In the genomic region with DNA sequence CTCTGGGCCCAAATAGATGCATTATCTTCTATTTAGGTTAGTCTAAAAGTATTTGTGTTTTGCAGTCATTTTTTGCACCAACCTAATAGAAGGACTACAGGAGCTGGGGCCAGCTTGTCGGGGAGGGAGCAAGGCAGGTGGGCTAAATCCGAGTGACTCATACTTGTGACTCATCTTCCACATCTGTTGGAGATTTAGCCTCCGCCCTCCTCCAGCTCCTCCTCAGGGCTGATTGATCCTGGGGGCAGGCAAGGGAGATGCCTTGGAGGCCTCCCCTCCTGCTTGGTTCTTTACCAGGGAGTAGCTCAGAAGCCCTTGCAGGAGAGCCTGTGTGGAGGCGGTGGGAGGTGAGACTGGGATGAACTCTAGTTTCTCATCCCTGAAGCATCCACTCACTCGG, we compare ENCODE assay signal across 10 cellular contexts. TPM values are rescaled to one million over a fixed set of nuclear protein-coding genes. Genes with fewer than 3 reads are reported as not detected.
A peak's percentile ranks its signal among the peaks of the same experiment; 100 is the strongest.
DNase-seq lines count a peak whose midpoint lies in the region; ATAC-seq and FAIRE-seq lines count a peak whose summit lies in the region.
"Had no signal": no experiment of that assay in that cellular context is flagged by ENCODE, and none has a peak within 500 bp of the region (broad histone marks: within the 10 kb centered on the region; RNA-seq: fewer than 3 reads in every experiment).

No MANE protein-coding gene starts in this region.

- H3K4me3 Mint-ChIP-seq in activated T-helper 2 cell treated with anti-CD3 and anti-CD28 coated beads, Interferon-gamma antibody, Interleukin-2, Interleukin-4, amounts not matched to agents 10 μg/mL and 5 μg/mL and 100 μg/mL, durations not matched to agents 14 hours and 24 hours and 36 hours (ENCODE audit: low read depth) = no peak overlapping the region

- DNase-seq in ELF-1 (ENCODE audit: low read depth, low spot score) (peak; percentile 73), NCI-H82 (lab: John Stamatoyannopoulos, UW) (peak; percentile 96), renal cortical epithelial cell (ENCODE audit: low read depth) (peak; percentile 76), SKM-1 treated with dmso at 0.1 percent for 144 hours (lab: John Stamatoyannopoulos, UW; ENCODE audit: unreplicated experiment) (no peak), HT-29 (ENCODE audit: low spot score) (no peak)
- DNase-seq in activated T-helper 2 cell treated with anti-CD3 and anti-CD28 coated beads, Interferon-gamma antibody, Interleukin-2, Interleukin-4, amounts not matched to agents 10 μg/mL and 5 μg/mL and 100 μg/mL, durations not matched to agents 14 hours and 24 hours and 36 hours (ENCODE audit: low spot score) = no peak
- DNase-seq: activated CD4-positive, CD25-positive, alpha-beta regulatory T cell treated with anti-CD3 and anti-CD28 coated beads, Interleukin-2, amount 50 U/mL, for 72 hours had no signal

- no peaks in the 10 kb centered on the region for H3K4me1 Mint-ChIP-seq in activated T-helper 2 cell treated with anti-CD3 and anti-CD28 coated beads, Interferon-gamma antibody, Interleukin-2, Interleukin-4, amounts not matched to agents 10 μg/mL and 5 μg/mL and 100 μg/mL, durations not matched to agents 14 hours and 24 hours and 36 hours (ENCODE audit: low read depth)

- H3K27ac Mint-ChIP-seq in activated T-helper 2 cell treated with anti-CD3 and anti-CD28 coated beads, Interferon-gamma antibody, Interleukin-2, Interleukin-4, amounts not matched to agents 10 μg/mL and 5 μg/mL and 100 μg/mL, durations not matched to agents 14 hours and 24 hours and 36 hours = no peak overlapping the region
- H3K27ac Mint-ChIP-seq: progenitor cell of endocrine pancreas had no signal

- FAIRE-seq in endometrium (lab: Jason Lieb, UNC) = peak; percentile 92

- ATAC-seq in GM19397 (IDR thresholded peaks at IDR 0.05; ENCODE audit: unreplicated experiment) = no peak

- intact Hi-C loops in activated T-helper 2 cell treated with anti-CD3 and anti-CD28 coated beads, Interferon-gamma antibody, Interleukin-2, Interleukin-4, amounts not matched to agents 10 μg/mL and 5 μg/mL and 100 μg/mL, durations not matched to agents 14 hours and 24 hours and 36 hours (cut with micrococcal nuclease) = no loop called here

- no peaks in the 10 kb centered on the region for H3K9me3 Mint-ChIP-seq in activated T-helper 2 cell treated with anti-CD3 and anti-CD28 coated beads, Interferon-gamma antibody, Interleukin-2, Interleukin-4, amounts not matched to agents 10 μg/mL and 5 μg/mL and 100 μg/mL, durations not matched to agents 14 hours and 24 hours and 36 hours

- no peaks in the 10 kb centered on the region for H3K27me3 Mint-ChIP-seq in activated T-helper 2 cell treated with anti-CD3 and anti-CD28 coated beads, Interferon-gamma antibody, Interleukin-2, Interleukin-4, amounts not matched to agents 10 μg/mL and 5 μg/mL and 100 μg/mL, durations not matched to agents 14 hours and 24 hours and 36 hours (ENCODE audit: low read depth)
- H3K27me3 Mint-ChIP-seq: progenitor cell of endocrine pancreas had no signal

- H3K36me3 Mint-ChIP-seq in activated T-helper 2 cell treated with anti-CD3 and anti-CD28 coated beads, Interferon-gamma antibody, Interleukin-2, Interleukin-4, amounts not matched to agents 10 μg/mL and 5 μg/mL and 100 μg/mL, durations not matched to agents 14 hours and 24 hours and 36 hours (ENCODE audit: low read depth) = no peaks in the 10 kb centered on the region

RNA-seq across cellular contexts. Expression of a gene that starts 27.9 kb away (rescaled TPM):
- total RNA-seq in renal cortical epithelial cell = 47.3 and 82.0 TPM in 2 replicates
- 35.1 and 37.2 TPM in 2 replicates for total RNA-seq in HT-29 (2014; rRNA removed; shearing (Covaris generic))
- total RNA-seq in activated T-helper 2 cell treated with anti-CD3 and anti-CD28 coated beads, Interferon-gamma antibody, Interleukin-2, Interleukin-4, amounts not matched to agents 10 μg/mL and 5 μg/mL and 100 μg/mL, durations not matched to agents 14 hours and 24 hours and 36 hours = 115 and 119 TPM in 2 replicates

RNA-seq across cellular contexts. Expression of a gene that starts 38.2 kb away (rescaled TPM):
- 1.6 and 11.9 TPM in 2 replicates for total RNA-seq in renal cortical epithelial cell
- total RNA-seq in HT-29 (2014; rRNA removed; shearing (Covaris generic)) = 7.2 and 7.7 TPM in 2 replicates
- 23.3 and 24.0 TPM in 2 replicates for total RNA-seq in activated T-helper 2 cell treated with anti-CD3 and anti-CD28 coated beads, Interferon-gamma antibody, Interleukin-2, Interleukin-4, amounts not matched to agents 10 μg/mL and 5 μg/mL and 100 μg/mL, durations not matched to agents 14 hours and 24 hours and 36 hours

RNA-seq across cellular contexts. Expression of a gene that starts 53.0 kb away (rescaled TPM):
- total RNA-seq in renal cortical epithelial cell = 8.5 and 12.8 TPM in 2 replicates
- 9.6 and 13.2 TPM in 2 replicates for total RNA-seq in HT-29 (2014; rRNA removed; shearing (Covaris generic))
- 14.1 and 14.2 TPM in 2 replicates for total RNA-seq in activated T-helper 2 cell treated with anti-CD3 and anti-CD28 coated beads, Interferon-gamma antibody, Interleukin-2, Interleukin-4, amounts not matched to agents 10 μg/mL and 5 μg/mL and 100 μg/mL, durations not matched to agents 14 hours and 24 hours and 36 hours

Comparison
In these comparisons a context has a peak if more than half of its experiments do, and no peak if none do; other contexts are left out.
1. DNase-seq: peak in ELF-1 (single experiment), NCI-H82 (single experiment) and renal cortical epithelial cell (single experiment); none in SKM-1 treated with dmso at 0.1 percent for 144 hours (single experiment), HT-29 (single experiment) and activated T-helper 2 cell treated with anti-CD3 and anti-CD28 coated beads, Interferon-gamma antibody, Interleukin-2, Interleukin-4, amounts not matched to agents 10 μg/mL and 5 μg/mL and 100 μg/mL, durations not matched to agents 14 hours and 24 hours and 36 hours (single experiment).